ENCODE assay signal across 9 cellular contexts in the genomic region with DNA sequence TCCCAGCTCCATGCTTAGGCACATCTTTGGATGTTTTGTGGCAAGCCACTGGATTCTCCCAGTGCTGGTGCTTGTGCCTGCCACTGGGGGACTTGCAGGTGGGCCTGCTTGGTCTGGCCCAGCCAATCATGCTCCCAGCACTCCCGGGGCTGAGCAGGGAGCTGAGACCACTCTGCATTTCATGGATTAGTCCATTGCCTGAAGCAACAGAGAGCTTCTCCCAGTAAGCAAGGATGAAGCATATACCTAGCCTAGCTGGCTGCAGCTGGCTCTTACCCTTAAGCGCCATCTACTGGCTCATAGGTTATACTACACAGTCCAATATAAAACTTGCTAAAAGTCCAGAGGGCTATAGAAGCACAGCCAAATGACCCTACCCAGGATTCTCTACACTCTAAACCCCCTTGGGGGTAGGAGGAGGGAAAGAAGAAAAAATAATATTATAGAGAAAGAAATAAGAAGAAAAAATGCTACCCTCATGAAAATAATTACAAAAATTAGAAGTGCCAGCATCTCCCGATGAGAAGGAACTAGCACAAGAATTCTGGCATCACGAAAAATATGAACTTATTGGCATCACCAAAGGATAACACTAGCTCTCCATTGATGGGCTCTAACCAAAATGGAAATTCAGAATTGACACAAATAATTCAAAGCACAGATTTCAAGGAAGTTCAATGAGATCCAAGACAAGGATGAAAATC.
DNase-seq lines count a peak whose midpoint lies in the region; ATAC-seq, FAIRE-seq and TF ChIP-seq lines count a peak whose summit lies in the region.
"Had no signal": no experiment of that assay in that cellular context is flagged by ENCODE, and none has a peak within 500 bp of the region (broad histone marks: within the 10 kb centered on the region; RNA-seq: fewer than 3 reads in every experiment).

No MANE protein-coding gene starts in this region.

- no peaks in the 10 kb centered on the region for H3K9me2 ChIP-seq in PC-3 (replicated peaks; ENCODE audit: low read length)

- no peak overlapping the region for H3K9ac ChIP-seq in PC-3 (ENCODE audit: low read length)

- H3K36me3 Mint-ChIP-seq in osteocyte (ENCODE audit: unreplicated experiment): peaks cover 11% of the 10 kb centered on the region

- TF ChIP-seq CTCF in GM10248 (IDR thresholded peaks at IDR 0.05; ENCODE audit: control extremely low read depth, extremely low read depth, low read depth, missing control alignments) (peak; percentile 49), PC-3 (conservative IDR thresholded peaks at IDR 0.05; ENCODE audit: low read depth, low read length) (peak; percentile 86), osteocyte (IDR thresholded peaks at IDR 0.05) (peak; percentile 60)

- H3K36me3 ChIP-seq in PC-3 (ENCODE audit: low read depth, low read length): no peaks in the 10 kb centered on the region

- H3K9me3 Mint-ChIP-seq in osteocyte (ENCODE audit: unreplicated experiment): peaks cover 43% of the 10 kb centered on the region

- H3K27ac ChIP-seq in PC-3 (ENCODE audit: low read length): peak overlapping the region; percentile 30

- H3K4me1 ChIP-seq in PC-3 (ENCODE audit: insufficient read depth, low read length): no peaks in the 10 kb centered on the region; the same call in 1 of the 2 replicates

- no peak overlapping the region for H2AFZ ChIP-seq in PC-3 (ENCODE audit: low read length)

- H3K4me3 Mint-ChIP-seq in osteocyte (ENCODE audit: unreplicated experiment): no peak overlapping the region

- no TSS peak for BruUV-seq in PC-3 (replicated peaks; lab: Mats Ljungman, UMichigan)

- CTCF ChIA-PET in GM10248 (lab: Yijun Ruan, JAX) (interaction anchor here (0.8 to 3.6 kb wide), 17 partner anchors 10 to 1579 kb away, joined by 3 to 18 read pairs (median 4); no protein-coding TSS in a partner anchor), PC-3 (lab: Charles Lee) (interaction anchor here (0.5 to 0.7 kb wide), 2 partner anchors 145 to 194 kb away, joined by 3 to 7 read pairs; no protein-coding TSS in a partner anchor)

- DNase-seq in GM10248 (ENCODE audit: extremely low spot score) (peak; percentile 23), HTR-8/SVneo (ENCODE audit: insufficient read length, low spot score) (peak; percentile 29), PC-3 (peak; percentile 64), osteocyte (ENCODE audit: extremely low spot score, unreplicated experiment) (no peak), anterior cingulate cortex (lab: John Stamatoyannopoulos, UW) (no peak), T1000 (lab: John Stamatoyannopoulos, UW) (no peak)

- intact Hi-C loops in PC-3 (cut with micrococcal nuclease): no loop called here

- ATAC-seq in GM21529 (IDR thresholded peaks at IDR 0.05; ENCODE audit: unreplicated experiment): peak; percentile 98
- ATAC-seq in PC-3: peak; percentile 81
- peak; percentile 80 for ATAC-seq in esophagus mucosa

- H3K79me2 ChIP-seq in PC-3 (ENCODE audit: low read length): no peaks in the 10 kb centered on the region

- POLR2A ChIA-PET in GM10248 (lab: Yijun Ruan, JAX): no interaction called here
- POLR2A ChIA-PET in PC-3 (lab: Charles Lee; ENCODE audit: unreplicated experiment): interaction anchor here (0.6 kb wide), 1 partner anchor 922 kb away, joined by 3 read pairs; no protein-coding TSS in a partner anchor

- no peaks in the 10 kb centered on the region for H3F3A ChIP-seq in PC-3 (ENCODE audit: low read length, unreplicated experiment)

- no peaks in the 10 kb centered on the region for H3K4me1 Mint-ChIP-seq in osteocyte (ENCODE audit: unreplicated experiment)

- no peaks in the 10 kb centered on the region; the same call in 1 of the 2 replicates for H3K27me3 ChIP-seq in PC-3 (ENCODE audit: low read length)

- FAIRE-seq in HTR-8/SVneo (lab: Jason Lieb, UNC): no peak

- H3K4me2 ChIP-seq in PC-3 (ENCODE audit: low read length): no peak overlapping the region

- H3K27ac Mint-ChIP-seq in osteocyte (ENCODE audit: unreplicated experiment): no peak overlapping the region
- H3K27ac Mint-ChIP-seq: activated naive CD4-positive, alpha-beta T cell treated with anti-CD3 and anti-CD28 coated beads, Interleukin-2, amount 50 U/mL, for 72 hours had no signal

- no peaks in the 10 kb centered on the region for H3K27me3 Mint-ChIP-seq in osteocyte (ENCODE audit: unreplicated experiment)

- H3K4me3 ChIP-seq in PC-3 (ENCODE audit: low read length): no peak overlapping the region

- no peaks in the 10 kb centered on the region for H4K20me1 ChIP-seq in PC-3 (ENCODE audit: low read length)

- peaks cover 18% of the 10 kb centered on the region; the same call in 1 of the 2 replicates for H3K9me3 ChIP-seq in PC-3 (ENCODE audit: low read length)

Comparison
In these comparisons a context has a peak if more than half of its experiments do, and no peak if none do; other contexts are left out.
1. DNase-seq: peak in GM10248 (single experiment), HTR-8/SVneo (single experiment) and PC-3 (single experiment); none in osteocyte (single experiment), anterior cingulate cortex (0 of 58) and T1000 (single experiment).
2. Peak in every context shown above with its lines, with median percentiles within 50 percentile points of each other: CTCF ChIP-seq and ATAC-seq.